ENCODE assay signal across 12 cellular contexts in genomic region chr6:25302677-25303128, GRCh38. TPM values are rescaled to one million over a fixed set of nuclear protein-coding genes. Genes with fewer than 3 reads are reported as not detected.
A peak's percentile ranks its signal among the peaks of the same experiment; 100 is the strongest.
DNase-seq lines count a peak whose midpoint lies in the region; ATAC-seq and TF ChIP-seq lines count a peak whose summit lies in the region.
"Had no signal": no experiment of that assay in that cellular context is flagged by ENCODE, and none has a peak within 500 bp of the region (broad histone marks: within the 10 kb centered on the region; RNA-seq: fewer than 3 reads in every experiment).

No MANE protein-coding gene starts in this region.

- no peaks in the 10 kb centered on the region for H3K9me3 ChIP-seq in BE2C

- no peaks in the 10 kb centered on the region; the same call in 1 of the 2 replicates for H3K4me1 ChIP-seq in BE2C

- H3K27ac Mint-ChIP-seq in mesothelial cell of epicardium (peak overlapping the region; percentile 32), WTC11 (no peak overlapping the region)
- H3K27ac Mint-ChIP-seq: stimulated activated naive CD8-positive, alpha-beta T cell treated with anti-CD3 and anti-CD28 coated beads, Interleukin-15, Interleukin-2, amounts not matched to agents 100 ng/mL and 50 ng/mL, for 24 hours had no signal

- no peaks in the 10 kb centered on the region for H3K36me3 ChIP-seq in BE2C

- in situ Hi-C loops in KBM-7 (cut with MboI; ENCODE audit: low pct_unique_long_range_greater_than_20kb, low sequenced_read_pairs) = no loop called here

- POLR2A ChIA-PET in WTC11 (lab: Charles Lee) = no interaction called here

- no peaks in the 10 kb centered on the region for H3K27me3 ChIP-seq in BE2C

- DNase-seq in BE2C = peak; percentile 18
- peak; percentile 28 for DNase-seq in NCI-H1417 treated with DMSO at 0.1 percent for 48 hours (lab: John Stamatoyannopoulos, UW)
- peak; percentile 78 to 90 for DNase-seq in cardiac fibroblast (ENCODE audit: low read depth in 2 of 2)
- no peak for DNase-seq in mesothelial cell of epicardium (ENCODE audit: low spot score in 2 of 2, unreplicated experiment in 2 of 2)
- no peak for DNase-seq in midbrain (lab: John Stamatoyannopoulos, UW)
- DNase-seq in WTC11 (ENCODE audit: low spot score) = no peak
- no peak for DNase-seq in KBM-7
- DNase-seq: GF-D8 had no signal

- H3K9me3 Mint-ChIP-seq in mesothelial cell of epicardium (peaks cover 4% of the 10 kb centered on the region), WTC11 (peaks cover 12% of the 10 kb centered on the region)
- H3K9me3 Mint-ChIP-seq: central memory CD8-positive, alpha-beta T cell; nephron; stimulated activated naive CD8-positive, alpha-beta T cell treated with anti-CD3 and anti-CD28 coated beads, Interleukin-15, Interleukin-2, amounts not matched to agents 100 ng/mL and 50 ng/mL, for 24 hours had no signal

- H3K27me3 Mint-ChIP-seq in mesothelial cell of epicardium (ENCODE audit: low read depth) (no peaks in the 10 kb centered on the region), WTC11 (ENCODE audit: low read depth) (no peaks in the 10 kb centered on the region)
- H3K27me3 Mint-ChIP-seq: central memory CD8-positive, alpha-beta T cell; stimulated activated naive CD8-positive, alpha-beta T cell treated with anti-CD3 and anti-CD28 coated beads, Interleukin-15, Interleukin-2, amounts not matched to agents 100 ng/mL and 50 ng/mL, for 24 hours had no signal

- ATAC-seq in WTC11 = no peak; the same call in 1 of the 2 replicates
- no peak for ATAC-seq in HG02759 (IDR thresholded peaks at IDR 0.05; ENCODE audit: unreplicated experiment)

- TF ChIP-seq CTCF in BE2C (IDR thresholded peaks at IDR 0.05; ENCODE audit: low read depth, low read length) (no peak), cardiac fibroblast (IDR thresholded peaks at IDR 0.05; ENCODE audit: low read depth, low read length) (no peak), mesothelial cell of epicardium (IDR thresholded peaks at IDR 0.05; ENCODE audit: unreplicated experiment) (no peak), WTC11 (IDR thresholded peaks at IDR 0.05) (no peak)

- no peak overlapping the region for H3K4me3 ChIP-seq in BE2C (ENCODE audit: low read depth, low read length)
- peak overlapping the region in 1 of 2 donors; percentile 15 for H3K4me3 ChIP-seq in cardiac fibroblast (replicated peaks in 1 of 2; ENCODE audit: low read depth in 2 of 2, low read length in 2 of 2)

- H3K36me3 Mint-ChIP-seq in mesothelial cell of epicardium (no peaks in the 10 kb centered on the region), WTC11 (peaks cover 9% of the 10 kb centered on the region)

- CTCF ChIA-PET in WTC11 (lab: Charles Lee) = no interaction called here

- H3K4me1 Mint-ChIP-seq in mesothelial cell of epicardium = peaks cover 13% of the 10 kb centered on the region
- H3K4me1 Mint-ChIP-seq in WTC11 = peaks cover 39% of the 10 kb centered on the region
- H3K4me1 Mint-ChIP-seq: central memory CD8-positive, alpha-beta T cell had no signal

- H3K4me3 Mint-ChIP-seq in mesothelial cell of epicardium = no peak overlapping the region
- no peak overlapping the region for H3K4me3 Mint-ChIP-seq in WTC11
- H3K4me3 Mint-ChIP-seq: central memory CD8-positive, alpha-beta T cell; nephron; stimulated activated naive CD8-positive, alpha-beta T cell treated with anti-CD3 and anti-CD28 coated beads, Interleukin-15, Interleukin-2, amounts not matched to agents 100 ng/mL and 50 ng/mL, for 24 hours had no signal

TF ChIP-seq in WTC11, 78 proteins besides CTCF, POLR2A, EP300 and RAD21:
- no peak for TF ChIP-seq CBFB (CRISPR knock-in tag; IDR thresholded peaks at IDR 0.05; ENCODE audit: low read depth)
- TF ChIP-seq, protein P1, sequence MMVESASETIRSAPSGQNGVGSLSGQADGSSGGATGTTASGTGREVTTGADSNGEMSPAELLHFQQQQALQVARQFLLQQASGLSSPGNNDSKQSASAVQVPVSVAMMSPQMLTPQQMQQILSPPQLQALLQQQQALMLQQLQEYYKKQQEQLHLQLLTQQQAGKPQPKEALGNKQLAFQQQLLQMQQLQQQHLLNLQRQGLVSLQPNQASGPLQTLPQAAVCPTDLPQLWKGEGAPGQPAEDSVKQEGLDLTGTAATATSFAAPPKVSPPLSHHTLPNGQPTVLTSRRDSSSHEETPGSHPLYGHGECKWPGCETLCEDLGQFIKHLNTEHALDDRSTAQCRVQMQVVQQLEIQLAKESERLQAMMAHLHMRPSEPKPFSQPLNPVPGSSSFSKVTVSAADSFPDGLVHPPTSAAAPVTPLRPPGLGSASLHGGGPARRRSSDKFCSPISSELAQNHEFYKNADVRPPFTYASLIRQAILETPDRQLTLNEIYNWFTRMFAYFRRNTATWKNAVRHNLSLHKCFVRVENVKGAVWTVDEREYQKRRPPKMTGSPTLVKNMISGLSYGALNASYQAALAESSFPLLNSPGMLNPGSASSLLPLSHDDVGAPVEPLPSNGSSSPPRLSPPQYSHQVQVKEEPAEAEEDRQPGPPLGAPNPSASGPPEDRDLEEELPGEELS (CRISPR knock-in tag; IDR thresholded peaks at IDR 0.05) = no peak
- no peak for TF ChIP-seq TEAD1 (CRISPR knock-in tag; IDR thresholded peaks at IDR 0.05)
- TF ChIP-seq ATF1 (CRISPR knock-in tag; IDR thresholded peaks at IDR 0.05) = no peak
- no peak for TF ChIP-seq GRHL2 (CRISPR knock-in tag; IDR thresholded peaks at IDR 0.05; ENCODE audit: insufficient replicate concordance, severe bottlenecking)
- TF ChIP-seq, protein P2, sequence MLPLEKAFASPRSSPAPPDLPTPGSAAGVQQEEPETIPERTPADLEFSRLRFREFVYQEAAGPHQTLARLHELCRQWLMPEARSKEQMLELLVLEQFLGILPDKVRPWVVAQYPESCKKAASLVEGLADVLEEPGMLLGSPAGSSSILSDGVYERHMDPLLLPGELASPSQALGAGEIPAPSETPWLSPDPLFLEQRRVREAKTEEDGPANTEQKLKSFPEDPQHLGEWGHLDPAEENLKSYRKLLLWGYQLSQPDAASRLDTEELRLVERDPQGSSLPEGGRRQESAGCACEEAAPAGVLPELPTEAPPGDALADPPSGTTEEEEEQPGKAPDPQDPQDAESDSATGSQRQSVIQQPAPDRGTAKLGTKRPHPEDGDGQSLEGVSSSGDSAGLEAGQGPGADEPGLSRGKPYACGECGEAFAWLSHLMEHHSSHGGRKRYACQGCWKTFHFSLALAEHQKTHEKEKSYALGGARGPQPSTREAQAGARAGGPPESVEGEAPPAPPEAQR (CRISPR knock-in tag; IDR thresholded peaks at IDR 0.05) = no peak
- TF ChIP-seq GTF2I (CRISPR knock-in tag; conservative IDR thresholded peaks at IDR 0.05) = no peak
- no peak for TF ChIP-seq AFF4 (CRISPR knock-in tag; IDR thresholded peaks at IDR 0.05; ENCODE audit: borderline replicate concordance)
- no peak for TF ChIP-seq CREM (CRISPR knock-in tag; IDR thresholded peaks at IDR 0.05)
- no peak for TF ChIP-seq NR3C1 (CRISPR knock-in tag; conservative IDR thresholded peaks at IDR 0.05; ENCODE audit: low read depth)
- TF ChIP-seq, protein P3, sequence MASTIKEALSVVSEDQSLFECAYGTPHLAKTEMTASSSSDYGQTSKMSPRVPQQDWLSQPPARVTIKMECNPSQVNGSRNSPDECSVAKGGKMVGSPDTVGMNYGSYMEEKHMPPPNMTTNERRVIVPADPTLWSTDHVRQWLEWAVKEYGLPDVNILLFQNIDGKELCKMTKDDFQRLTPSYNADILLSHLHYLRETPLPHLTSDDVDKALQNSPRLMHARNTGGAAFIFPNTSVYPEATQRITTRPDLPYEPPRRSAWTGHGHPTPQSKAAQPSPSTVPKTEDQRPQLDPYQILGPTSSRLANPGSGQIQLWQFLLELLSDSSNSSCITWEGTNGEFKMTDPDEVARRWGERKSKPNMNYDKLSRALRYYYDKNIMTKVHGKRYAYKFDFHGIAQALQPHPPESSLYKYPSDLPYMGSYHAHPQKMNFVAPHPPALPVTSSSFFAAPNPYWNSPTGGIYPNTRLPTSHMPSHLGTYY (CRISPR knock-in tag; IDR thresholded peaks at IDR 0.05) = no peak
- no peak for TF ChIP-seq ELF4 (CRISPR knock-in tag; IDR thresholded peaks at IDR 0.05; ENCODE audit: low read depth)
- TF ChIP-seq SOX15 (CRISPR knock-in tag; IDR thresholded peaks at IDR 0.05) = no peak
- no peak for TF ChIP-seq GABPB1 (CRISPR knock-in tag; IDR thresholded peaks at IDR 0.05)
- TF ChIP-seq ZNF121 (CRISPR knock-in tag; IDR thresholded peaks at IDR 0.05) = no peak
- no peak for TF ChIP-seq MXD4 (CRISPR knock-in tag; IDR thresholded peaks at IDR 0.05; ENCODE audit: borderline replicate concordance)
- TF ChIP-seq PRRX2 (CRISPR knock-in tag; IDR thresholded peaks at IDR 0.05) = no peak
- no peak for TF ChIP-seq JUN (CRISPR knock-in tag; IDR thresholded peaks at IDR 0.05)

RNA-seq across cellular contexts. Expression of gene CARMIL1, which starts 23.5 kb away (rescaled TPM):
- 6.3 TPM for polyA plus RNA-seq in BE2C (2012; ENCODE audit: insufficient read depth, insufficient read length, low read depth)
- total RNA-seq in mesothelial cell of epicardium (12.4 to 15.7 TPM (median 14.2 TPM) in 3 replicates), WTC11 (2021) (35.1 to 37.6 TPM (median 36.2 TPM) in 3 replicates)

Comparison
In these comparisons a context has a peak if more than half of its experiments do, and no peak if none do; other contexts are left out.
1. DNase-seq: peak in BE2C (single experiment), NCI-H1417 treated with DMSO at 0.1 percent for 48 hours (single experiment) and cardiac fibroblast (2 of 2); none in mesothelial cell of epicardium (0 of 2), midbrain (single experiment), WTC11 (single experiment) and KBM-7 (single experiment).